Comparison of ENCODE assay signal across 8 cellular contexts in the genomic region with DNA sequence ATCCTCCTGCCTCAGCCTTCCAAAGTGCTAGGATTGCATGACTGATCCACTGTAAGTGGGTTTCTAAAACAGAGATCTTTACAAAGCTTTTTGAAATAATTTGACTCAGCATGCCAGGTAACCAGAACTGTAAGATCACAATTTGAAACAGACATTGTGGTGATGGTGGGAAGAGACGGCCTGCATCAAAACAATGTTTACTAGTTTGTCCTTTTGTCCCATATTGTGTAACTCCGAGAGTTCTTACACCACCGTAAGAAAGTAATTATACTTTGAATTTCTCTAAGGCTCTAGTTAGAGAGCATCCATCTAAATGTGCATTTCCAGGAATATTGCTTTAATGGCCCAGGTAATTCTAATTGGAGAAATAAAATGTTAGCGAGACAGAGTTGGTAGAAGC. TPM values are rescaled to one million over a fixed set of nuclear protein-coding genes. Genes with fewer than 3 reads are reported as not detected.
DNase-seq lines count a peak whose midpoint lies in the region; ATAC-seq and TF ChIP-seq lines count a peak whose summit lies in the region.

No MANE protein-coding gene starts in this region.

- H3K9me3 ChIP-seq in Peyer's patch (no peaks in the 10 kb centered on the region), psoas muscle (no peaks in the 10 kb centered on the region)

- H3K4me1 ChIP-seq in Peyer's patch (peaks cover 0 to 9% (median 3%) of the 10 kb centered on the region in 4 donors), psoas muscle (peaks cover 5% of the 10 kb centered on the region)

- peaks cover 0 to 3% (median 2%) of the 10 kb centered on the region in 7 donors for H3K9me3 Mint-ChIP-seq in CD14-positive monocyte

- no peak for TF ChIP-seq POLR2A in Peyer's patch (IDR thresholded peaks at IDR 0.05)

- H3K27ac Mint-ChIP-seq in CD14-positive monocyte = peak overlapping the region; percentile 86 to 97 (median 95)

- H3K27ac ChIP-seq in Peyer's patch (peak overlapping the region in 3 of 4 donors; percentile 35 to 88 (median 78)), psoas muscle (no peak overlapping the region)

- intact Hi-C loops in CD14-positive monocyte (cut with micrococcal nuclease) (loop anchor here in 1 of 2 donors (10.0 kb wide), 1 partner anchor 260 kb away; no protein-coding TSS in a partner anchor), psoas muscle (cut with DNase I) (loop anchor here in 1 of 2 donors (10.0 kb wide), 1 partner anchor 270 kb away; no protein-coding TSS in a partner anchor)

- no peak for DNase-seq in CD14-positive monocyte (ENCODE audit: low spot score)
- DNase-seq in Peyer's patch = no peak
- DNase-seq in fibroblast of gingiva (ENCODE audit: low read depth) = peak; percentile 73
- DNase-seq in psoas muscle = no peak
- no peak for DNase-seq in NOMO-1 (lab: John Stamatoyannopoulos, UW; ENCODE audit: unreplicated experiment in 2 of 2)
- no peak for DNase-seq in NCI-H2196 (lab: John Stamatoyannopoulos, UW; ENCODE audit: unreplicated experiment)

- H3K27me3 Mint-ChIP-seq in CD14-positive monocyte (ENCODE audit: low read depth in 3 of 3) = peaks cover 7 to 12% (median 9%) of the 10 kb centered on the region in 3 donors

- ATAC-seq in psoas muscle = peak in 2 of 4 donors; percentile 2 to 32
- no peak for ATAC-seq in GM18520 (IDR thresholded peaks at IDR 0.05; ENCODE audit: unreplicated experiment)
- ATAC-seq in HG02852 (IDR thresholded peaks at IDR 0.05; ENCODE audit: unreplicated experiment) = no peak

- peak overlapping the region; percentile 53 to 64 (median 56) for H3K4me3 ChIP-seq in Peyer's patch
- peak overlapping the region; percentile 69 for H3K4me3 ChIP-seq in psoas muscle

- peak overlapping the region; percentile 95 to 96 for H3K4me3 Mint-ChIP-seq in CD14-positive monocyte

- TF ChIP-seq CTCF in CD14-positive monocyte (IDR thresholded peaks at IDR 0.05) (no peak), Peyer's patch (IDR thresholded peaks at IDR 0.05) (no peak), psoas muscle (IDR thresholded peaks at IDR 0.05) (no peak)

- H3K36me3 ChIP-seq in Peyer's patch (no peaks in the 10 kb centered on the region), psoas muscle (ENCODE audit: insufficient read depth in 1 of 2, low read depth in 1 of 2) (no peaks in the 10 kb centered on the region)

- 47 to 57% (median 53%) methylated on average over 4 of the region's 4 CpGs for WGBS in psoas muscle, 3 donors

- H3K27me3 ChIP-seq in Peyer's patch = no peaks in the 10 kb centered on the region
- H3K27me3 ChIP-seq in psoas muscle (ENCODE audit: insufficient read depth in 3 of 3, low read length in 2 of 3) = no peaks in the 10 kb centered on the region

- H3K4me1 Mint-ChIP-seq in CD14-positive monocyte = peaks cover 39% of the 10 kb centered on the region

- H3K36me3 Mint-ChIP-seq in CD14-positive monocyte = peaks cover 6 to 20% of the 10 kb centered on the region in 2 donors

RNA-seq across cellular contexts. Expression of a gene that starts 0.6 kb away (rescaled TPM):
- polyA plus RNA-seq in CD14-positive monocyte (10 to 100 TPM; 12.5 to 18.8 TPM), psoas muscle (1 to 10 TPM; 2.4 to 9.3 (median 3.0) TPM)
- total RNA-seq in Peyer's patch (100 to 1,000 TPM in 1 of 4 donors, 10 to 100 TPM in 2, 1 to 10 TPM in 1; 4.7 to 330 (median 20.0) TPM), psoas muscle (10 to 100 TPM in 1 of 4 donors, 1 to 10 TPM in 3; 2.3 to 25.7 (median 4.8) TPM)
